In the genomic region with DNA sequence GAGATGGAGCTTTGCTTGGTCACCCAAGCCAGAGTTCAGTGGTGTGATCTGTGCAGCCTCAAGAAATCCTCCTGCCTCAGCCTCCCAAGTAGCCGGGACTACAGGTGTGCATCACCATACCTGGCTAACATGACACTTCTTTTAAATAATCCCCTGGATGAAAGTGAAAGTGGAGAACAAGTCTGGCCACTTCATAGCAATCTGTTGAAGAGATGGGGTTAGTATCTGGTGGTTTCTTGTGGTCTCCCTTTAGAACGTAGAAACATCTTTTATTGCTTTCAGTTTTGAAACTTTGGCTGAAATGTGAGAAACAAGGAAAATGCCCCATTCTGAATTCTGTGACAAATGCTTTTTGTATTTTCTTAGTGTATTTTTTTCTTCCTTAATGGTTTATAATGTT, we compare ENCODE assay signal across 26 cellular contexts.
A peak's percentile ranks its signal among the peaks of the same experiment; 100 is the strongest.
DNase-seq lines count a peak whose midpoint lies in the region; ATAC-seq and TF ChIP-seq lines count a peak whose summit lies in the region.
"Had no signal": no experiment of that assay in that cellular context is flagged by ENCODE, and none has a peak within 500 bp of the region (broad histone marks: within the 10 kb centered on the region; RNA-seq: fewer than 3 reads in every experiment).

No MANE protein-coding gene starts in this region.

- no peak overlapping the region for H3K27ac ChIP-seq in C4-2B
- H3K27ac ChIP-seq: A549, right lobe of liver had no signal

- 0 out of 2 replicates have a peak, but pooled peaks have one; percentile 3 for TF ChIP-seq CTCF in C4-2B (conservative IDR thresholded peaks at IDR 0.05)

- ATAC-seq in GM18868 (IDR thresholded peaks at IDR 0.05; ENCODE audit: unreplicated experiment) (peak; percentile 88), HG02759 (IDR thresholded peaks at IDR 0.05; ENCODE audit: unreplicated experiment) (peak; percentile 47), HG03442 (IDR thresholded peaks at IDR 0.05; ENCODE audit: unreplicated experiment) (peak; percentile 57), HG02588 (IDR thresholded peaks at IDR 0.05; ENCODE audit: unreplicated experiment) (no peak)
- ATAC-seq: A549; activated CD8-positive, alpha-beta T cell treated with anti-CD3 and anti-CD28 coated beads, Interleukin-2, amount 10 ng/mL, durations not matched to agents 7 days and 5 days; CD8-positive, alpha-beta T cell; K562; left lobe of liver; right lobe of liver; stimulated activated effector memory CD8-positive, alpha-beta T cell treated with anti-CD3 and anti-CD28 coated beads, Interleukin-12 subunit alpha, Interleukin-12 subunit beta, amount 100 ng/mL, for 72 hours had no signal

- DNase-seq in nucleus accumbens (lab: John Stamatoyannopoulos, UW) = no peak
- DNase-seq in SW 1271 (lab: John Stamatoyannopoulos, UW) = no peak
- no peak for DNase-seq in stimulated activated CD4-positive, alpha-beta T cell treated with anti-CD3 and anti-CD28 coated beads, Interleukin-4, amount 100 ng/mL, for 4 hours
- DNase-seq: activated CD8-positive, alpha-beta T cell treated with anti-CD3 and anti-CD28 coated beads, Interleukin-2, amount 10 ng/mL, durations not matched to agents 7 days and 5 days; activated naive CD8-positive, alpha-beta T cell treated with anti-CD3 and anti-CD28 coated beads for 36 hours; activated T-cell treated with anti-CD3 and anti-CD28 coated beads for 4 hours; caudate nucleus; CD8-positive, alpha-beta T cell; H7; NCI-H1436; NCI-H446; NCI-H82; right lobe of liver; SK-N-SH; stimulated activated CD4-positive, alpha-beta T cell treated with anti-CD3 and anti-CD28 coated beads, Interleukin-12 subunit alpha, Interleukin-12 subunit beta, amount 100 ng/mL, for 4 hours; stimulated activated CD4-positive, alpha-beta T cell treated with anti-CD3 and anti-CD28 coated beads, Interleukin-4, amount 100 ng/mL, for 1 hour; T-helper 2 cell had no signal
